Comparison of ENCODE assay signal across 2 cellular contexts in genomic region chr15:38522922-38523321, GRCh38.
TF ChIP-seq lines count a peak whose summit lies in the region.

No MANE protein-coding gene starts in this region.

TF ChIP-seq in GM12878, 131 proteins besides CTCF, POLR2A, EP300 and RAD21:
- TF ChIP-seq MAX (IDR thresholded peaks at IDR 0.05; ENCODE audit: low read depth, low read length) (no peak), ZBTB33 (IDR thresholded peaks at IDR 0.05) (no peak), RUNX3 (IDR thresholded peaks at IDR 0.05; ENCODE audit: low read length) (0 out of 2 replicates have a peak, but pooled peaks have one; percentile 21), BHLHE40 (IDR thresholded peaks at IDR 0.05; ENCODE audit: borderline replicate concordance in 1 of 2, low read depth in 2 of 2, low read length in 1 of 2) (peak; percentile 15 to 59; a peak in 2 of 4 replicates), WRNIP1 (IDR thresholded peaks at IDR 0.05; ENCODE audit: borderline replicate concordance, low read depth, low read length) (no peak), IKZF2 (IDR thresholded peaks at IDR 0.05) (peak in 1 of 2 experiments; percentile 22; a peak in 1 of 4 replicates), STAT1 (conservative IDR thresholded peaks at IDR 0.05) (no peak), RAD51 (IDR thresholded peaks at IDR 0.05) (peak; percentile 19; the same call in 1 of the 2 replicates), IRF4 (IDR thresholded peaks at IDR 0.05; ENCODE audit: low read depth, low read length) (peak; percentile 64; the same call in 1 of the 2 replicates), IKZF1 (conservative IDR thresholded peaks at IDR 0.05) (0 out of 2 replicates have a peak, but pooled peaks have one; percentile 28)

TF ChIP-seq in GM23338, 12 proteins besides CTCF, POLR2A, EP300 and RAD21 (continued from another document):
- no peak for TF ChIP-seq ETS1 (IDR thresholded peaks at IDR 0.05)
- no peak for TF ChIP-seq STAT1 (IDR thresholded peaks at IDR 0.05; ENCODE audit: unreplicated experiment)
- TF ChIP-seq CREB1 (CRISPR knock-in tag; IDR thresholded peaks at IDR 0.05; ENCODE audit: low read depth), result no peak
- no peak for TF ChIP-seq NANOG (IDR thresholded peaks at IDR 0.05; ENCODE audit: borderline replicate concordance)
- no peak for TF ChIP-seq ZNF114 (CRISPR knock-in tag; IDR thresholded peaks at IDR 0.05)
- no peak for TF ChIP-seq POLR2AphosphoS5 (IDR thresholded peaks at IDR 0.05; ENCODE audit: low read depth)
- no peak for TF ChIP-seq JUNB (IDR thresholded peaks at IDR 0.05; ENCODE audit: unreplicated experiment)
- TF ChIP-seq REST (IDR thresholded peaks at IDR 0.05; ENCODE audit: unreplicated experiment), result no peak
- no peak for TF ChIP-seq ZNF462 (CRISPR knock-in tag; IDR thresholded peaks at IDR 0.05)
